Comparison of ENCODE assay signal across 25 cellular contexts in genomic region chr2:241753493-241753892, GRCh38. TPM values are rescaled to one million over a fixed set of nuclear protein-coding genes. Genes with fewer than 3 reads are reported as not detected.
A peak's percentile ranks its signal among the peaks of the same experiment; 100 is the strongest.
DNase-seq lines count a peak whose midpoint lies in the region; ATAC-seq and TF ChIP-seq lines count a peak whose summit lies in the region.
"Had no signal": no experiment of that assay in that cellular context is flagged by ENCODE, and none has a peak within 500 bp of the region (broad histone marks: within the 10 kb centered on the region; RNA-seq: fewer than 3 reads in every experiment).

No MANE protein-coding gene starts in this region.

- H3K4me3 Mint-ChIP-seq in activated CD4-positive, alpha-beta T cell treated with anti-CD3 and anti-CD28 coated beads, Interleukin-2, amount 10 ng/mL, durations not matched to agents 24 days and 14 days, result no peak overlapping the region
- H3K4me3 Mint-ChIP-seq: CD4-positive, alpha-beta memory T cell; HFFc6 had no signal

- in situ Hi-C loops in mammary epithelial cell (cut with MboI; ENCODE audit: low sequenced_read_pairs in 2 of 2), result no loop called here

- no peaks in the 10 kb centered on the region for H3K27me3 Mint-ChIP-seq in activated CD4-positive, alpha-beta T cell treated with anti-CD3 and anti-CD28 coated beads, Interleukin-2, amount 10 ng/mL, durations not matched to agents 24 days and 14 days
- H3K27me3 Mint-ChIP-seq: CD4-positive, alpha-beta memory T cell had no signal

- CTCF ChIA-PET in mammary epithelial cell (lab: Charles Lee; ENCODE audit: low non-redundant PET), result no interaction called here

- no peak for TF ChIP-seq POLR2A in tibial nerve (IDR thresholded peaks at IDR 0.05)

- H3K4me2 ChIP-seq in mammary epithelial cell (ENCODE audit: insufficient read depth, low read depth, low read length) (no peak overlapping the region), osteoblast (ENCODE audit: insufficient read depth, low read length) (no peak overlapping the region)
- H3K4me2 ChIP-seq: BLaER1 treated with 17β-estradiol and CSF1 and Interleukin-3, amounts not matched to agents 10 nM and 100 nM had no signal

- H4K20me1 ChIP-seq in mammary epithelial cell (ENCODE audit: insufficient read depth, low read length) (no peaks in the 10 kb centered on the region), osteoblast (ENCODE audit: insufficient read depth, low read length) (peaks cover 7% of the 10 kb centered on the region)

- TF ChIP-seq CTCF in mammary epithelial cell (conservative IDR thresholded peaks at IDR 0.05 in 1 of 2, IDR thresholded peaks at IDR 0.05 in 1 of 2; ENCODE audit: extremely low read depth in 1 of 2, insufficient read depth in 1 of 2, low read depth in 1 of 2, low read length in 2 of 2) (no peak), osteoblast (IDR thresholded peaks at IDR 0.05; ENCODE audit: extremely low read depth, low read depth, low read length) (no peak), tibial nerve (IDR thresholded peaks at IDR 0.05) (no peak)

- H3K9me3 Mint-ChIP-seq in activated CD4-positive, alpha-beta T cell treated with anti-CD3 and anti-CD28 coated beads, Interleukin-2, amount 10 ng/mL, durations not matched to agents 24 days and 14 days, result no peaks in the 10 kb centered on the region
- H3K9me3 Mint-ChIP-seq: HFFc6 had no signal

- WGBS in mammary epithelial cell (ENCODE audit: low coverage, missing lambda C conversion rate), result 70% methylated on average over 12 of the region's 17 CpGs
- WGBS in tibial nerve, 2 donors, result 93 to 96% methylated on average over 17 of the region's 17 CpGs

- H2AFZ ChIP-seq in mammary epithelial cell (ENCODE audit: low read depth, low read length) (peak overlapping the region; percentile 32), osteoblast (ENCODE audit: low read length) (no peak overlapping the region)

- H3K4me1 Mint-ChIP-seq in activated CD4-positive, alpha-beta T cell treated with anti-CD3 and anti-CD28 coated beads, Interleukin-2, amount 10 ng/mL, durations not matched to agents 24 days and 14 days, result no peaks in the 10 kb centered on the region

- dilution Hi-C loops in mammary epithelial cell (cut with HindIII; ENCODE audit: low sequenced_read_pairs), result no loop called here

- peaks cover 25% of the 10 kb centered on the region for H3K36me3 ChIP-seq in HUES6 (ENCODE audit: control insufficient read depth, insufficient read depth, low read length)
- no peaks in the 10 kb centered on the region for H3K36me3 ChIP-seq in mammary epithelial cell (ENCODE audit: insufficient read depth, low read length)
- H3K36me3 ChIP-seq in osteoblast (ENCODE audit: insufficient read depth, low read length), result peaks cover 34% of the 10 kb centered on the region
- peaks cover 0 to 98% (median 0%) of the 10 kb centered on the region in 3 donors for H3K36me3 ChIP-seq in tibial nerve

- H3K79me2 ChIP-seq in mammary epithelial cell (ENCODE audit: insufficient read depth, low read length), result no peaks in the 10 kb centered on the region
- H3K79me2 ChIP-seq in osteoblast (ENCODE audit: insufficient read depth, low read length), result no peaks in the 10 kb centered on the region

- H3K4me3 ChIP-seq in HUES6 (ENCODE audit: low read depth, low read length), result no peak overlapping the region
- H3K4me3 ChIP-seq in mammary epithelial cell (replicated peaks in 1 of 3; ENCODE audit: insufficient read depth in 1 of 3, low read depth in 2 of 3, low read length in 3 of 3), result no peak overlapping the region
- H3K4me3 ChIP-seq in osteoblast (ENCODE audit: insufficient read depth, low read length), result no peak overlapping the region
- H3K4me3 ChIP-seq in tibial nerve, result no peak overlapping the region
- H3K4me3 ChIP-seq: BLaER1 treated with 17β-estradiol and CSF1 and Interleukin-3, amounts not matched to agents 10 nM and 100 nM; Peyer's patch; SJSA1 had no signal

- no peak for ATAC-seq in GM21515 (IDR thresholded peaks at IDR 0.05; ENCODE audit: unreplicated experiment)
- ATAC-seq in GM21381 (IDR thresholded peaks at IDR 0.05; ENCODE audit: unreplicated experiment), result no peak

- intact Hi-C loops in activated CD4-positive, alpha-beta T cell treated with anti-CD3 and anti-CD28 coated beads, Interleukin-2, amount 10 ng/mL, durations not matched to agents 24 days and 14 days (cut with micrococcal nuclease), result no loop called here
- intact Hi-C loops in mammary epithelial cell (cut with micrococcal nuclease), result no loop called here

- peak overlapping the region; percentile 34 for H3K27ac Mint-ChIP-seq in activated CD4-positive, alpha-beta T cell treated with anti-CD3 and anti-CD28 coated beads, Interleukin-2, amount 10 ng/mL, durations not matched to agents 24 days and 14 days
- H3K27ac Mint-ChIP-seq: HFFc6 had no signal

- H3K4me1 ChIP-seq in HUES6 (ENCODE audit: control insufficient read depth, insufficient read depth, low read length) (no peaks in the 10 kb centered on the region), mammary epithelial cell (ENCODE audit: insufficient read depth, low read length) (peaks cover 10% of the 10 kb centered on the region), osteoblast (ENCODE audit: insufficient read depth, low read length) (no peaks in the 10 kb centered on the region), tibial nerve (peaks cover 0 to 12% (median 0%) of the 10 kb centered on the region in 4 donors)
- H3K4me1 ChIP-seq: Caco-2, Peyer's patch, SJSA1 had no signal

- no peak overlapping the region for H3K9ac ChIP-seq in HUES6 (ENCODE audit: low read length)
- H3K9ac ChIP-seq in mammary epithelial cell (ENCODE audit: insufficient read depth, low read length), result no peak overlapping the region

- no peak for TF ChIP-seq EP300 in tibial nerve (IDR thresholded peaks at IDR 0.05)

- H3K9me3 ChIP-seq in HUES6 (ENCODE audit: control insufficient read depth, insufficient read depth, low read depth, low read length) (no peaks in the 10 kb centered on the region), mammary epithelial cell (replicated peaks; ENCODE audit: insufficient read depth, low read length) (no peaks in the 10 kb centered on the region), osteoblast (ENCODE audit: low read depth, low read length) (no peaks in the 10 kb centered on the region), tibial nerve (no peaks in the 10 kb centered on the region)
- H3K9me3 ChIP-seq: BLaER1 treated with 17β-estradiol and CSF1 and Interleukin-3, amounts not matched to agents 10 nM and 100 nM; Caco-2; Peyer's patch; SJSA1 had no signal

- H3K27ac ChIP-seq in HUES6 (ENCODE audit: low read depth, low read length) (peak overlapping the region; percentile 67; the same call in 1 of the 2 replicates), mammary epithelial cell (ENCODE audit: insufficient read depth, low read depth, low read length) (no peak overlapping the region), osteoblast (ENCODE audit: low read depth, low read length) (no peak overlapping the region), tibial nerve (no peak overlapping the region)
- H3K27ac ChIP-seq: 22Rv1, Peyer's patch, SJSA1 had no signal

- DNase-seq in activated CD4-positive, alpha-beta T cell treated with anti-CD3 and anti-CD28 coated beads, Interleukin-2, amount 10 ng/mL, durations not matched to agents 24 days and 14 days, result no peak
- no peak for DNase-seq in activated CD4-positive, alpha-beta T cell treated with anti-CD3 and anti-CD28 coated beads for 48 hours
- no peak for DNase-seq in mammary epithelial cell
- DNase-seq in osteoblast (ENCODE audit: insufficient read length, low spot score, missing footprints), result peak; percentile 62
- no peak for DNase-seq in tibial nerve (ENCODE audit: low spot score in 2 of 2)
- DNase-seq: ACHN, Caco-2, DMS 273 treated with DMSO at 0.1 percent for 48 hours, DMS79 treated with DMSO at 0.1 percent for 48 hours, HFFc6, KG1, NCI-H1092 treated with DMSO at 0.1 percent for 48 hours, NCI-H146, NCI-H2029, NCI-H345, NCI-H524, NCI-H82, Peyer's patch had no signal

- H3K27me3 ChIP-seq in HUES6 (ENCODE audit: control insufficient read depth, insufficient read depth, low read length) (no peaks in the 10 kb centered on the region), mammary epithelial cell (ENCODE audit: insufficient read depth, low read length) (no peaks in the 10 kb centered on the region), osteoblast (ENCODE audit: insufficient read depth, low read length) (no peaks in the 10 kb centered on the region), tibial nerve (no peaks in the 10 kb centered on the region)
- H3K27me3 ChIP-seq: BLaER1 treated with 17β-estradiol and CSF1 and Interleukin-3, amounts not matched to agents 10 nM and 100 nM; Peyer's patch; SJSA1 had no signal

- BruUV-seq in mammary epithelial cell (replicated peaks; lab: Mats Ljungman, UMichigan), result no TSS peak

- peaks cover 20% of the 10 kb centered on the region for H3K36me3 Mint-ChIP-seq in activated CD4-positive, alpha-beta T cell treated with anti-CD3 and anti-CD28 coated beads, Interleukin-2, amount 10 ng/mL, durations not matched to agents 24 days and 14 days (ENCODE audit: low read depth)

RNA-seq across cellular contexts. Expression of gene D2HGDH, which starts 19.1 kb away (rescaled TPM):
- 34.2 and 40.4 TPM in 2 replicates for total RNA-seq in activated CD4-positive, alpha-beta T cell treated with anti-CD3 and anti-CD28 coated beads, Interleukin-2, amount 10 ng/mL, durations not matched to agents 24 days and 14 days
- 10 to 100 TPM; 13.8 to 27.2 TPM for total RNA-seq in mammary epithelial cell
- polyA plus RNA-seq in mammary epithelial cell, result 8.2 TPM
- 2.3 TPM for polyA minus RNA-seq in mammary epithelial cell
- total RNA-seq in osteoblast, result 14.1 and 15.6 TPM in 2 replicates
- 10 to 100 TPM; 24.7 to 58.8 (median 43.9) TPM for total RNA-seq in tibial nerve

RNA-seq across cellular contexts. Expression of gene GAL3ST2, which starts 23.1 kb away (rescaled TPM):
- 0.52 and 1.2 TPM in 2 replicates for total RNA-seq in activated CD4-positive, alpha-beta T cell treated with anti-CD3 and anti-CD28 coated beads, Interleukin-2, amount 10 ng/mL, durations not matched to agents 24 days and 14 days
- total RNA-seq in mammary epithelial cell (not detected), osteoblast (0.29 and 0.36 TPM in 2 replicates), tibial nerve (1 to 10 TPM in 1 of 4 donors, under 1 TPM in 2, not detected in 1; 0.21 to 3.9 (median 0.30) TPM)
- not detected for polyA plus RNA-seq in mammary epithelial cell
- not detected for polyA minus RNA-seq in mammary epithelial cell
- total RNA-seq: SJSA1 had no signal

RNA-seq across cellular contexts. Expression of gene ING5, which starts 51.7 kb away (rescaled TPM):
- total RNA-seq in activated CD4-positive, alpha-beta T cell treated with anti-CD3 and anti-CD28 coated beads, Interleukin-2, amount 10 ng/mL, durations not matched to agents 24 days and 14 days, result 51.3 and 55.3 TPM in 2 replicates
- 10 to 100 TPM in 1 of 2 donors, 1 to 10 TPM in 1; 9.8 to 27.0 TPM for total RNA-seq in mammary epithelial cell
- polyA plus RNA-seq in mammary epithelial cell, result 18.4 TPM
- polyA minus RNA-seq in mammary epithelial cell, result 88.9 TPM
- 16.6 and 18.6 TPM in 2 replicates for total RNA-seq in osteoblast
- total RNA-seq in tibial nerve, result 10 to 100 TPM; 33.4 to 73.3 (median 56.2) TPM

RNA-seq across cellular contexts. Expression of gene NEU4, which starts 55.5 kb away (rescaled TPM):
- 1.0 and 1.2 TPM in 2 replicates for total RNA-seq in activated CD4-positive, alpha-beta T cell treated with anti-CD3 and anti-CD28 coated beads, Interleukin-2, amount 10 ng/mL, durations not matched to agents 24 days and 14 days
- total RNA-seq in mammary epithelial cell (not detected), osteoblast (not detected in 2 replicates), tibial nerve (1 to 10 TPM in 2 of 4 donors, not detected in 2; 1.1 to 1.6 TPM)
- polyA plus RNA-seq in mammary epithelial cell, result not detected
- polyA minus RNA-seq in mammary epithelial cell, result not detected
- total RNA-seq: SJSA1 had no signal
